Comparison of ENCODE assay signal across 8 cellular contexts in the genomic region with DNA sequence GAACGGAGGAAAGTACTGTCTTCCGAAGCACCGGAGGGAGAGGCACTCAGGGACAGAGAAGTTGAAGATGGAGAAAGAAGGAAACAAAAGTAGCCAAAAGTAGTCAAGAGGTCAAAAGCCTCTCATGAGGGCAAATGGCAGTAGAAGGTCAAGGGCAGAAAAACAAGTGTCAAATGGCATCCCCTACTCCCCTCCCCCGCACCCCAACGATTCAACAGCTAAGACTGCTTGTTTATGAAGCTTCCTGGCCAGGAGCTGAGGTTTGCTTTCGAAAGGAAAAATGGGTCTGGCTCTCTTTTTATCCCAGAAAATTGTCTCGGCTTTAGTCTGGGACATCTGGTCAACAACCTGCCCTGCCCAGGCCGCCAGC. TPM values are rescaled to one million over a fixed set of nuclear protein-coding genes. Genes with fewer than 3 reads are reported as not detected.
A peak's percentile ranks its signal among the peaks of the same experiment; 100 is the strongest.
DNase-seq lines count a peak whose midpoint lies in the region; ATAC-seq, FAIRE-seq and TF ChIP-seq lines count a peak whose summit lies in the region.

No MANE protein-coding gene starts in this region.

- H3K27ac ChIP-seq in A549 = peak overlapping the region; percentile 67 to 87
- H3K27ac ChIP-seq in aorta (ENCODE audit: low read depth in 1 of 2, low read length in 2 of 2) = no peak overlapping the region

- H3K9me3 ChIP-seq in A549 = no peaks in the 10 kb centered on the region
- no peaks in the 10 kb centered on the region for H3K9me3 ChIP-seq in aorta (ENCODE audit: control insufficient read depth, low read length)

- H3K4me3 ChIP-seq in A549 (peak overlapping the region; percentile 50), HFF-Myc (replicated peaks; ENCODE audit: low read depth, low read length) (peak overlapping the region; percentile 39), aorta (ENCODE audit: low read length in 2 of 2) (peak overlapping the region in 1 of 2 donors; percentile 34)

- H3K36me3 Mint-ChIP-seq in chondrocyte (ENCODE audit: low read depth) = peaks cover 10% of the 10 kb centered on the region
- H3K36me3 Mint-ChIP-seq in naive B cell = peaks cover 0 to under 1% of the 10 kb centered on the region in 2 donors

- peak in 1 of 2 experiments; percentile 7 for DNase-seq in A549 (ENCODE audit: low read depth in 1 of 2, low spot score in 1 of 2)
- no peak for DNase-seq in HFF-Myc (ENCODE audit: extremely low read depth, low read depth)
- DNase-seq in chondrocyte (ENCODE audit: low spot score) = no peak
- DNase-seq in naive B cell = no peak
- no peak for DNase-seq in GM19238 (ENCODE audit: insufficient read length, low spot score)
- no peak for DNase-seq in aorta

- POLR2A ChIA-PET in A549 (lab: Yijun Ruan, JAX) = interaction anchor here (0.9 kb wide), 1 partner anchor 106 kb away, joined by 6 read pairs; the partner anchor contains the start of gene PSMD14

- no peak; the same call in 2 of the 3 replicates for TF ChIP-seq CTCF in A549 (IDR thresholded peaks at IDR 0.05)
- TF ChIP-seq CTCF in HFF-Myc (IDR thresholded peaks at IDR 0.05; ENCODE audit: low read depth, low read length, missing control alignments) = peak; percentile 2
- no peak for TF ChIP-seq CTCF in chondrocyte (IDR thresholded peaks at IDR 0.05)

- intact Hi-C loops in aorta (cut with DNase I) = no loop called here

- no peaks in the 10 kb centered on the region for H3K36me3 ChIP-seq in aorta (ENCODE audit: control insufficient read depth in 1 of 2, insufficient read depth in 2 of 2, low read length in 1 of 2)

- peak in 1 of 2 experiments; percentile 1; a peak in 2 of 6 replicates for ATAC-seq in A549
- ATAC-seq in naive B cell (ENCODE audit: low read depth in 2 of 2) = no peak
- ATAC-seq in HG03439 (IDR thresholded peaks at IDR 0.05; ENCODE audit: unreplicated experiment) = no peak
- no peak for ATAC-seq in GM18870 (IDR thresholded peaks at IDR 0.05; ENCODE audit: unreplicated experiment)
- ATAC-seq in aorta (ENCODE audit: low FRiP score) = no peak

- H3K4me1 Mint-ChIP-seq in chondrocyte (ENCODE audit: low read depth) (peaks cover 40% of the 10 kb centered on the region), naive B cell (peaks cover 44 to 46% (median 44%) of the 10 kb centered on the region in 3 donors)

- TF ChIP-seq POLR2A in A549 (IDR thresholded peaks at IDR 0.05; ENCODE audit: low read length) = no peak

- H3K9me3 Mint-ChIP-seq in chondrocyte (ENCODE audit: low read depth) (no peaks in the 10 kb centered on the region), naive B cell (peaks cover 0 to 2% (median 0%) of the 10 kb centered on the region in 7 donors)

- no peak for TF ChIP-seq EP300 in A549 (IDR thresholded peaks at IDR 0.05)

- FAIRE-seq in A549 (lab: Jason Lieb, UNC) = no peak

- H3K27me3 Mint-ChIP-seq in chondrocyte (ENCODE audit: low read depth) (peaks cover 44% of the 10 kb centered on the region), naive B cell (peaks cover 39 to 53% (median 49%) of the 10 kb centered on the region in 3 donors)

- H3K27me3 ChIP-seq in aorta (ENCODE audit: control insufficient read depth in 1 of 2, insufficient read depth in 2 of 2, low read length in 1 of 2) = no peaks in the 10 kb centered on the region

- H3K4me2 ChIP-seq in A549 = peak overlapping the region; percentile 80

- no peak for TF ChIP-seq RAD21 in A549 (conservative IDR thresholded peaks at IDR 0.05 in 1 of 2, IDR thresholded peaks at IDR 0.05 in 1 of 2)

- WGBS in A549 (ENCODE audit: missing lambda C conversion rate) = 55% methylated on average over 8 of the region's 8 CpGs
- 62 to 66% methylated on average over 8 of the region's 8 CpGs for WGBS in aorta, 2 donors

- peak overlapping the region; percentile 64 for H3K4me3 Mint-ChIP-seq in chondrocyte (ENCODE audit: unreplicated experiment)
- peak overlapping the region; percentile 63 to 94 (median 77) for H3K4me3 Mint-ChIP-seq in naive B cell

- H3K4me1 ChIP-seq in A549 = no peaks in the 10 kb centered on the region
- no peaks in the 10 kb centered on the region for H3K4me1 ChIP-seq in aorta (ENCODE audit: control insufficient read depth in 1 of 2, insufficient read depth in 2 of 2, low read length in 2 of 2)

- H3K27ac Mint-ChIP-seq in chondrocyte (ENCODE audit: unreplicated experiment) (no peak overlapping the region), naive B cell (no peak overlapping the region)

- CTCF ChIA-PET in A549 (lab: Yijun Ruan, JAX) = interaction anchor here (0.7 to 1.3 kb wide), 2 partner anchors 10 to 50 kb away, joined by 3 read pairs; no protein-coding TSS in a partner anchor

TF ChIP-seq in A549, 52 proteins besides CTCF, POLR2A, EP300 and RAD21:
- no peak for TF ChIP-seq CBX2 (IDR thresholded peaks at IDR 0.05; ENCODE audit: borderline replicate concordance, low read depth)

RNA-seq across cellular contexts. Expression of gene TBR1, which starts 2.1 kb away (rescaled TPM):
- 0.01 TPM in 1 of 2 replicates, not detected in the other for polyA plus RNA-seq in A549 (2011; rRNA removed)
- polyA plus RNA-seq in A549 (2012; cell fraction: cytosol; rRNA removed) = under 0.01 TPM in 1 of 2 replicates, not detected in the other
- 0.10 and 0.17 TPM in 2 replicates for polyA plus RNA-seq in A549 (2012; cell fraction: nucleus; rRNA removed)
- 0.07 to 0.09 TPM (median 0.09 TPM) in 3 replicates for polyA plus RNA-seq in A549 (2017; fragmentation: RNase III; extraction: RNeasy Plus Mini Kit Qiagen cat#74134 plus additional on column Dnase treatment)
- 0.04 and 0.05 TPM in 2 replicates for polyA minus RNA-seq in A549 (2011; rRNA and poly(A)+ RNA removed)
- total RNA-seq in chondrocyte = not detected in 3 replicates
- polyA plus RNA-seq in naive B cell (ENCODE audit: low read depth in 6 of 6) = not detected
- total RNA-seq in aorta = not detected
- polyA plus RNA-seq in aorta = not detected

Comparison
In these comparisons a context has a peak if more than half of its experiments do, and no peak if none do; other contexts are left out.
1. H3K27ac ChIP-seq: peak in A549 (2 of 2); none in aorta (0 of 2).